Comparison of ENCODE assay signal across 2 cellular contexts in the genomic region with DNA sequence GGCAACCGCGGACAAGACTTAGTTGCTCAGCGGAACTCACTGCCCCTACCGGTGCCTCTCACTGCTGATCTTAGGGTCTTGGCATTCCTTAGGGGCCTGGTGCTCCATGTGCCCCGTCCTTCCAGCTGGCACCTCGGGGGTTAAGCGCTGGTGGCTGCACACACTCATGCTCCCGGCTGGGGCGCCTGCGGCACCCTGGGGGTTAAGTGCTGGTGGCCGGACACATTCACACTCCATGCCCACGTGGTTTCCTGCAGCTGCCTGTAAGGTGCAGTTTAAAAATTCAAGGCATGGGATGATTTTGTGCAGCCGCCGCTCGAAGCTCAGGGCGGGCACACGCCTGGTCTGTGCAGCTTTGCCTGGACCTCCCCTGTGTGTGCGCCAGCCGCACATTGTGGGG.
TF ChIP-seq lines count a peak whose summit lies in the region.

No MANE protein-coding gene starts in this region.

TF ChIP-seq in HEK293, 187 proteins besides CTCF, POLR2A, EP300 and RAD21:
- TF ChIP-seq, protein P1, sequence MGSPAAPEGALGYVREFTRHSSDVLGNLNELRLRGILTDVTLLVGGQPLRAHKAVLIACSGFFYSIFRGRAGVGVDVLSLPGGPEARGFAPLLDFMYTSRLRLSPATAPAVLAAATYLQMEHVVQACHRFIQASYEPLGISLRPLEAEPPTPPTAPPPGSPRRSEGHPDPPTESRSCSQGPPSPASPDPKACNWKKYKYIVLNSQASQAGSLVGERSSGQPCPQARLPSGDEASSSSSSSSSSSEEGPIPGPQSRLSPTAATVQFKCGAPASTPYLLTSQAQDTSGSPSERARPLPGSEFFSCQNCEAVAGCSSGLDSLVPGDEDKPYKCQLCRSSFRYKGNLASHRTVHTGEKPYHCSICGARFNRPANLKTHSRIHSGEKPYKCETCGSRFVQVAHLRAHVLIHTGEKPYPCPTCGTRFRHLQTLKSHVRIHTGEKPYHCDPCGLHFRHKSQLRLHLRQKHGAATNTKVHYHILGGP (tag by site-specific recombination; IDR thresholded peaks at IDR 0.05): no peak
- TF ChIP-seq, protein P2, sequence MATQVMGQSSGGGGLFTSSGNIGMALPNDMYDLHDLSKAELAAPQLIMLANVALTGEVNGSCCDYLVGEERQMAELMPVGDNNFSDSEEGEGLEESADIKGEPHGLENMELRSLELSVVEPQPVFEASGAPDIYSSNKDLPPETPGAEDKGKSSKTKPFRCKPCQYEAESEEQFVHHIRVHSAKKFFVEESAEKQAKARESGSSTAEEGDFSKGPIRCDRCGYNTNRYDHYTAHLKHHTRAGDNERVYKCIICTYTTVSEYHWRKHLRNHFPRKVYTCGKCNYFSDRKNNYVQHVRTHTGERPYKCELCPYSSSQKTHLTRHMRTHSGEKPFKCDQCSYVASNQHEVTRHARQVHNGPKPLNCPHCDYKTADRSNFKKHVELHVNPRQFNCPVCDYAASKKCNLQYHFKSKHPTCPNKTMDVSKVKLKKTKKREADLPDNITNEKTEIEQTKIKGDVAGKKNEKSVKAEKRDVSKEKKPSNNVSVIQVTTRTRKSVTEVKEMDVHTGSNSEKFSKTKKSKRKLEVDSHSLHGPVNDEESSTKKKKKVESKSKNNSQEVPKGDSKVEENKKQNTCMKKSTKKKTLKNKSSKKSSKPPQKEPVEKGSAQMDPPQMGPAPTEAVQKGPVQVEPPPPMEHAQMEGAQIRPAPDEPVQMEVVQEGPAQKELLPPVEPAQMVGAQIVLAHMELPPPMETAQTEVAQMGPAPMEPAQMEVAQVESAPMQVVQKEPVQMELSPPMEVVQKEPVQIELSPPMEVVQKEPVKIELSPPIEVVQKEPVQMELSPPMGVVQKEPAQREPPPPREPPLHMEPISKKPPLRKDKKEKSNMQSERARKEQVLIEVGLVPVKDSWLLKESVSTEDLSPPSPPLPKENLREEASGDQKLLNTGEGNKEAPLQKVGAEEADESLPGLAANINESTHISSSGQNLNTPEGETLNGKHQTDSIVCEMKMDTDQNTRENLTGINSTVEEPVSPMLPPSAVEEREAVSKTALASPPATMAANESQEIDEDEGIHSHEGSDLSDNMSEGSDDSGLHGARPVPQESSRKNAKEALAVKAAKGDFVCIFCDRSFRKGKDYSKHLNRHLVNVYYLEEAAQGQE (tag by site-specific recombination; IDR thresholded peaks at IDR 0.05): no peak
- TF ChIP-seq, protein P3, sequence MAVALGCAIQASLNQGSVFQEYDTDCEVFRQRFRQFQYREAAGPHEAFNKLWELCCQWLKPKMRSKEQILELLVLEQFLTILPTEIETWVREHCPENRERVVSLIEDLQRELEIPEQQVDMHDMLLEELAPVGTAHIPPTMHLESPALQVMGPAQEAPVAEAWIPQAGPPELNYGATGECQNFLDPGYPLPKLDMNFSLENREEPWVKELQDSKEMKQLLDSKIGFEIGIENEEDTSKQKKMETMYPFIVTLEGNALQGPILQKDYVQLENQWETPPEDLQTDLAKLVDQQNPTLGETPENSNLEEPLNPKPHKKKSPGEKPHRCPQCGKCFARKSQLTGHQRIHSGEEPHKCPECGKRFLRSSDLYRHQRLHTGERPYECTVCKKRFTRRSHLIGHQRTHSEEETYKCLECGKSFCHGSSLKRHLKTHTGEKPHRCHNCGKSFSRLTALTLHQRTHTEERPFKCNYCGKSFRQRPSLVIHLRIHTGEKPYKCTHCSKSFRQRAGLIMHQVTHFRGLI (tag by site-specific recombination; IDR thresholded peaks at IDR 0.05): peak; percentile 77; the same call in 1 of the 2 replicates
- peak; percentile 82 for TF ChIP-seq ZIC2 (tag by site-specific recombination; IDR thresholded peaks at IDR 0.05)
- peak; percentile 19; the same call in 1 of the 2 replicates for TF ChIP-seq ZNF423 (tag by site-specific recombination; IDR thresholded peaks at IDR 0.05)
- TF ChIP-seq ZNF558 (tag by site-specific recombination; IDR thresholded peaks at IDR 0.05): no peak
- TF ChIP-seq REPIN1 (tag by site-specific recombination; IDR thresholded peaks at IDR 0.05; ENCODE audit: low read depth): no peak

TF ChIP-seq in WTC11, 78 proteins besides CTCF, POLR2A, EP300 and RAD21 (continued from another document):
- TF ChIP-seq, protein P4, sequence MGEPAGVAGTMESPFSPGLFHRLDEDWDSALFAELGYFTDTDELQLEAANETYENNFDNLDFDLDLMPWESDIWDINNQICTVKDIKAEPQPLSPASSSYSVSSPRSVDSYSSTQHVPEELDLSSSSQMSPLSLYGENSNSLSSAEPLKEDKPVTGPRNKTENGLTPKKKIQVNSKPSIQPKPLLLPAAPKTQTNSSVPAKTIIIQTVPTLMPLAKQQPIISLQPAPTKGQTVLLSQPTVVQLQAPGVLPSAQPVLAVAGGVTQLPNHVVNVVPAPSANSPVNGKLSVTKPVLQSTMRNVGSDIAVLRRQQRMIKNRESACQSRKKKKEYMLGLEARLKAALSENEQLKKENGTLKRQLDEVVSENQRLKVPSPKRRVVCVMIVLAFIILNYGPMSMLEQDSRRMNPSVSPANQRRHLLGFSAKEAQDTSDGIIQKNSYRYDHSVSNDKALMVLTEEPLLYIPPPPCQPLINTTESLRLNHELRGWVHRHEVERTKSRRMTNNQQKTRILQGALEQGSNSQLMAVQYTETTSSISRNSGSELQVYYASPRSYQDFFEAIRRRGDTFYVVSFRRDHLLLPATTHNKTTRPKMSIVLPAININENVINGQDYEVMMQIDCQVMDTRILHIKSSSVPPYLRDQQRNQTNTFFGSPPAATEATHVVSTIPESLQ (CRISPR knock-in tag; IDR thresholded peaks at IDR 0.05): no peak
- TF ChIP-seq, protein P5, sequence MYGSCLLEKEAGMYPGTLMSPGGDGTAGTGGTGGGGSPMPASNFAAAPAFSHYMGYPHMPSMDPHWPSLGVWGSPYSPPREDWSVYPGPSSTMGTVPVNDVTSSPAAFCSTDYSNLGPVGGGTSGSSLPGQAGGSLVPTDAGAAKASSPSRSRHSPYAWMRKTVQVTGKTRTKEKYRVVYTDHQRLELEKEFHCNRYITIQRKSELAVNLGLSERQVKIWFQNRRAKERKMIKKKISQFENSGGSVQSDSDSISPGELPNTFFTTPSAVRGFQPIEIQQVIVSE (CRISPR knock-in tag; IDR thresholded peaks at IDR 0.05; ENCODE audit: borderline replicate concordance): no peak
- TF ChIP-seq IRF2 (CRISPR knock-in tag; IDR thresholded peaks at IDR 0.05; ENCODE audit: borderline replicate concordance, low read depth): no peak
- TF ChIP-seq, protein P6, sequence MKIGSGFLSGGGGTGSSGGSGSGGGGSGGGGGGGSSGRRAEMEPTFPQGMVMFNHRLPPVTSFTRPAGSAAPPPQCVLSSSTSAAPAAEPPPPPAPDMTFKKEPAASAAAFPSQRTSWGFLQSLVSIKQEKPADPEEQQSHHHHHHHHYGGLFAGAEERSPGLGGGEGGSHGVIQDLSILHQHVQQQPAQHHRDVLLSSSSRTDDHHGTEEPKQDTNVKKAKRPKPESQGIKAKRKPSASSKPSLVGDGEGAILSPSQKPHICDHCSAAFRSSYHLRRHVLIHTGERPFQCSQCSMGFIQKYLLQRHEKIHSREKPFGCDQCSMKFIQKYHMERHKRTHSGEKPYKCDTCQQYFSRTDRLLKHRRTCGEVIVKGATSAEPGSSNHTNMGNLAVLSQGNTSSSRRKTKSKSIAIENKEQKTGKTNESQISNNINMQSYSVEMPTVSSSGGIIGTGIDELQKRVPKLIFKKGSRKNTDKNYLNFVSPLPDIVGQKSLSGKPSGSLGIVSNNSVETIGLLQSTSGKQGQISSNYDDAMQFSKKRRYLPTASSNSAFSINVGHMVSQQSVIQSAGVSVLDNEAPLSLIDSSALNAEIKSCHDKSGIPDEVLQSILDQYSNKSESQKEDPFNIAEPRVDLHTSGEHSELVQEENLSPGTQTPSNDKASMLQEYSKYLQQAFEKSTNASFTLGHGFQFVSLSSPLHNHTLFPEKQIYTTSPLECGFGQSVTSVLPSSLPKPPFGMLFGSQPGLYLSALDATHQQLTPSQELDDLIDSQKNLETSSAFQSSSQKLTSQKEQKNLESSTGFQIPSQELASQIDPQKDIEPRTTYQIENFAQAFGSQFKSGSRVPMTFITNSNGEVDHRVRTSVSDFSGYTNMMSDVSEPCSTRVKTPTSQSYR (CRISPR knock-in tag; IDR thresholded peaks at IDR 0.05): no peak
- TF ChIP-seq SMAD4 (CRISPR knock-in tag; IDR thresholded peaks at IDR 0.05): no peak
